Comparison of ENCODE assay signal across 1 cellular context in the genomic region with DNA sequence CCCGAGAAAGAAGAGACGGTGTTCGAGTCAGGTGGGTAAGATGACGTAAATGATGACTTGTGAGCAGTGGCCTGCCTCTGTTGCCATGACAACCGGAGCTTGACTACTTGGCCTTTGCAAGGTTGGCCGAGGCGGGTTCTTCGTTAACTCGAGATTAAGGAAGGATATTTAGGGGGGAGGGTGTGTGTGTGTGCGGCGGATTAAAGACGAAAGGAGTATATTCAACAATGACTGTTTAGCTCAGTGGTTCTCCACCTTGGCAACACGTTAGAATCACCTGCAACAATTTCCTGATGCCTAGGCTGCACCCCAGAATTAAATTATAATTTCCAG.
TF ChIP-seq lines count a peak whose summit lies in the region.

No MANE protein-coding gene starts in this region.

TF ChIP-seq in IMR-90, 13 proteins besides CTCF, POLR2A, EP300 and RAD21:
- TF ChIP-seq FOS (IDR thresholded peaks at IDR 0.05; ENCODE audit: low read depth, low read length) (no peak), NFE2L2 (IDR thresholded peaks at IDR 0.05; ENCODE audit: low read depth, low read length) (no peak), RCOR1 (IDR thresholded peaks at IDR 0.05; ENCODE audit: insufficient replicate concordance, low read length) (no peak), SMC3 (IDR thresholded peaks at IDR 0.05; ENCODE audit: low read depth, low read length) (no peak), RFX5 (IDR thresholded peaks at IDR 0.05; ENCODE audit: low read depth, low read length) (peak; percentile 65), CHD1 (IDR thresholded peaks at IDR 0.05; ENCODE audit: low read depth, low read length) (no peak), BHLHE40 (IDR thresholded peaks at IDR 0.05; ENCODE audit: low read depth, low read length) (no peak)
- TF ChIP-seq, protein P1, sequence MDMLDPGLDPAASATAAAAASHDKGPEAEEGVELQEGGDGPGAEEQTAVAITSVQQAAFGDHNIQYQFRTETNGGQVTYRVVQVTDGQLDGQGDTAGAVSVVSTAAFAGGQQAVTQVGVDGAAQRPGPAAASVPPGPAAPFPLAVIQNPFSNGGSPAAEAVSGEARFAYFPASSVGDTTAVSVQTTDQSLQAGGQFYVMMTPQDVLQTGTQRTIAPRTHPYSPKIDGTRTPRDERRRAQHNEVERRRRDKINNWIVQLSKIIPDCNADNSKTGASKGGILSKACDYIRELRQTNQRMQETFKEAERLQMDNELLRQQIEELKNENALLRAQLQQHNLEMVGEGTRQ (IDR thresholded peaks at IDR 0.05; ENCODE audit: low read depth, low read length) = peak; percentile 49; the same call in 1 of the 2 replicates
- TF ChIP-seq, protein P2, sequence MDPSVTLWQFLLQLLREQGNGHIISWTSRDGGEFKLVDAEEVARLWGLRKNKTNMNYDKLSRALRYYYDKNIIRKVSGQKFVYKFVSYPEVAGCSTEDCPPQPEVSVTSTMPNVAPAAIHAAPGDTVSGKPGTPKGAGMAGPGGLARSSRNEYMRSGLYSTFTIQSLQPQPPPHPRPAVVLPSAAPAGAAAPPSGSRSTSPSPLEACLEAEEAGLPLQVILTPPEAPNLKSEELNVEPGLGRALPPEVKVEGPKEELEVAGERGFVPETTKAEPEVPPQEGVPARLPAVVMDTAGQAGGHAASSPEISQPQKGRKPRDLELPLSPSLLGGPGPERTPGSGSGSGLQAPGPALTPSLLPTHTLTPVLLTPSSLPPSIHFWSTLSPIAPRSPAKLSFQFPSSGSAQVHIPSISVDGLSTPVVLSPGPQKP (IDR thresholded peaks at IDR 0.05; ENCODE audit: borderline replicate concordance, low read depth, low read length) = no peak
